15 cellular contexts compared by ENCODE assay signal in the genomic region with DNA sequence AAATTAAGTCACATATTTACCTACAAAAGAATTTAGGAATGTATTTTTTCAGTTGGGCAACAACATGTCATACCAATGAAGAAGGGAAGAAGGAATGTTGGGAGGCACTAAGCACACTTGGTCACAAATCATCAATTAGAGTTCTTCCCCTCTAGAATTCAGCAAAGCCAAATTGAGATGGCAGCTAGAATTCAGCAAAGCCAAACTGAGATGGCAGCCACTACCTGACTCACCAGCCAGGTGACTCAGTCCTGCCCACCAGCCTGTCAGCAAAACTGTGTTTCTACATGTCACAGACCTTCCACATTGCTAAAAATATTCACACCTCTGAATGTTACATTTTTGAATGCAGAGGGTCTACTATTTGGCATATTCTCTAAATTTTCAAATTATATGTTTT.
DNase-seq lines count a peak whose midpoint lies in the region; ATAC-seq and TF ChIP-seq lines count a peak whose summit lies in the region.
"Had no signal": no experiment of that assay in that cellular context is flagged by ENCODE, and none has a peak within 500 bp of the region (broad histone marks: within the 10 kb centered on the region; RNA-seq: fewer than 3 reads in every experiment).

No MANE protein-coding gene starts in this region.

- H3K27ac Mint-ChIP-seq in MCF 10A (ENCODE audit: low read depth, unreplicated experiment) (peak overlapping the region; percentile 7), CD14-positive monocyte (no peak overlapping the region)
- H3K27ac Mint-ChIP-seq: progenitor cell of endocrine pancreas had no signal

- CTCF ChIA-PET in MCF 10A (lab: Yijun Ruan, JAX), result interaction anchor here (0.8 to 1.4 kb wide), 3 partner anchors 14 to 78 kb away, joined by 3 read pairs; a partner anchor contains a TSS

- no peak for ATAC-seq in HG02610 (IDR thresholded peaks at IDR 0.05; ENCODE audit: unreplicated experiment)
- ATAC-seq: HepG2 had no signal

- intact Hi-C loops in MCF 10A (cut with micrococcal nuclease), result no loop called here
- intact Hi-C loops in CD14-positive monocyte (cut with micrococcal nuclease), result loop anchor here (10.0 kb wide), 2 partner anchors 62 to 558 kb away; a partner anchor contains a TSS

- BruUV-seq in MCF 10A (replicated peaks; lab: Mats Ljungman, UMichigan), result no TSS peak

- no peaks in the 10 kb centered on the region for H3K9me3 Mint-ChIP-seq in MCF 10A (ENCODE audit: unreplicated experiment)
- H3K9me3 Mint-ChIP-seq in CD14-positive monocyte, result peaks cover 0 to 2% (median 0%) of the 10 kb centered on the region in 7 donors

- H3K4me1 Mint-ChIP-seq in MCF 10A (ENCODE audit: insufficient read depth, unreplicated experiment) (peaks cover 19% of the 10 kb centered on the region), CD14-positive monocyte (peaks cover 39% of the 10 kb centered on the region)

- no peaks in the 10 kb centered on the region for H3K36me3 Mint-ChIP-seq in MCF 10A (ENCODE audit: insufficient read depth, unreplicated experiment)
- H3K36me3 Mint-ChIP-seq in CD14-positive monocyte, result peaks cover 0 to 2% of the 10 kb centered on the region in 2 donors

- DNase-seq in A172 (ENCODE audit: low spot score) (peak; percentile 49), HPDE6-E6E7 (ENCODE audit: extremely low spot score) (peak; percentile 77), MCF 10A (ENCODE audit: unreplicated experiment) (peak; percentile 66), SKM-1 treated with dmso at 0.1 percent for 144 hours (lab: John Stamatoyannopoulos, UW; ENCODE audit: unreplicated experiment) (no peak), NAMALWA (ENCODE audit: low spot score) (no peak), CD14-positive monocyte (ENCODE audit: low spot score) (no peak)
- DNase-seq in stimulated activated CD4-positive, alpha-beta T cell treated with anti-CD3 and anti-CD28 coated beads, Interleukin-15, amount 100 ng/mL, for 24 hours, result peak; percentile 37
- DNase-seq: BE2C, esophagus squamous epithelium, HCEC 1CT, NCI-H1930, OCI-M1 had no signal

- no peak for TF ChIP-seq CTCF in MCF 10A (IDR thresholded peaks at IDR 0.05; ENCODE audit: unreplicated experiment)
- TF ChIP-seq CTCF in CD14-positive monocyte (IDR thresholded peaks at IDR 0.05), result no peak

- H3K27me3 Mint-ChIP-seq in MCF 10A (ENCODE audit: insufficient read depth, unreplicated experiment) (no peaks in the 10 kb centered on the region), CD14-positive monocyte (ENCODE audit: low read depth in 3 of 3) (peaks cover 0 to 3% (median 1%) of the 10 kb centered on the region in 3 donors)
- H3K27me3 Mint-ChIP-seq: progenitor cell of endocrine pancreas had no signal

- H3K4me3 Mint-ChIP-seq in MCF 10A (ENCODE audit: unreplicated experiment) (no peak overlapping the region), CD14-positive monocyte (no peak overlapping the region)

- POLR2A ChIA-PET in MCF 10A (lab: Yijun Ruan, JAX), result interaction anchor here (1.1 to 4.6 kb wide), 2 partner anchors 12 to 63 kb away, joined by 3 to 36 read pairs; a partner anchor contains a TSS

Comparison
In these comparisons a context has a peak if more than half of its experiments do, and no peak if none do; other contexts are left out.
1. DNase-seq: peak in A172 (single experiment), HPDE6-E6E7 (single experiment), MCF 10A (single experiment) and stimulated activated CD4-positive, alpha-beta T cell treated with anti-CD3 and anti-CD28 coated beads, Interleukin-15, amount 100 ng/mL, for 24 hours (single experiment); none in SKM-1 treated with dmso at 0.1 percent for 144 hours (single experiment), NAMALWA (single experiment) and CD14-positive monocyte (single experiment).